Comparison of ENCODE assay signal across 8 cellular contexts in the genomic region with DNA sequence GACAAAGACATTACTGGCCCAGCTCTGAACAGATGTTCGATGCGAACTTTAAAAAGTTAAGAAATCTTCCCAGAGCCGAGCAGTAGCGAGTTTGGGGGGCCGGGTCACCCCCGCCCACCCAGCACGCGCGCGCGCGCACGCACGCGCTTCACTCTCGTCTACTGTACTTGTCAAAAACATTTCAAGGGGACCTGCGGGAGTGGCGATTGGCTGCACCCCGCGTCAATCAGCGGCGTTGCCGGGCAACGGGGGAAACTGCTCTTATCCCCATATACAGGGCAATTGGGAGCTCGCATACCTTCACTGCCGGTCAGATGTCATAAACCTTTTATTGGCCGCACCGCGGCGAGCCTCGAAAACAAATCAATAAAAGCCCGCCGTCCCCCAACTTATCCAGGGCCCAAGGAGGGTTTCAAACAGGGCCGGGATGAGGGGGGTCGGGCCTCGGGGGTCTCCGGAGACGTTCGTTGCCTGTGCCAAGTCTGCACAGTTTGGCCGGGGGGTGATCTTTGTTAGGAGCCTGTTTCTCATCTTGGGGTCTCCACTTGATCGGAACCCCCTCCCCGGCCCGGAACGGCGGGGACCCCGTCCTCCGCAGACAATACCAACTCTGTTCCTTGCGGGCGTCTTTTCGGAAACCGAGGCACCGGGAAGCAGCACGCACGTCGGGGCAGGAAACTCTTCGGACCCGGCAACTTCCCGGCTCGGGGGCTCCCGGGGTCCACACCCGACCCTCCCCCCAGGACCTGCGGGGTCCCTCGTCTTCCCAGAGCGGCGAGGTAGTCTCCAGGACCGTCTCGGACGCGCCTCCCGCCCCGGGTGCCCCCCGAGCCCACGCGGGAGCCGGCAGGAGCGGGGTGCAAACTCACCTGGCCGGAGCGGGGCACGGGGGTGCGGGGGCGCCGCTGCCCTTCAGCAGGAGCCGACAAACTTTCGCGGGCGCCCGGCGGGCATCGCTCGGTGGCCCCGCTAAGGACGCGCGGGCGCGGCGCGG. TPM values are rescaled to one million over a fixed set of nuclear protein-coding genes. Genes with fewer than 3 reads are reported as not detected.
DNase-seq lines count a peak whose midpoint lies in the region; ATAC-seq, FAIRE-seq and TF ChIP-seq lines count a peak whose summit lies in the region.

No MANE protein-coding gene starts in this region.

- H3K56ac ChIP-seq in H1 (replicated peaks; ENCODE audit: insufficient read length, low read depth, low read length): peak overlapping the region; percentile 65

- H3K4me3 ChIP-seq in CD8-positive, alpha-beta T cell (ENCODE audit: low read depth, low read length): peak overlapping the region; percentile 85
- H3K4me3 ChIP-seq in H1 (ENCODE audit: extremely low read depth in 1 of 4, insufficient read depth in 2 of 4, low read depth in 3 of 4, low read length in 4 of 4) (peak overlapping the region; percentile 74 to 91 (median 84)), mesenchymal stem cell (ENCODE audit: insufficient read depth in 1 of 2, low read depth in 1 of 2, low read length in 2 of 2) (peak overlapping the region; percentile 90 to 91)

- no peak for TF ChIP-seq CTCF in CD8-positive, alpha-beta T cell (IDR thresholded peaks at IDR 0.05)
- no peak for TF ChIP-seq CTCF in H1 (IDR thresholded peaks at IDR 0.05; ENCODE audit: control extremely low read depth in 1 of 3, insufficient read depth in 1 of 3, low read depth in 1 of 3, low read length in 3 of 3)

- peak overlapping the region; percentile 94 for H3K4me3 Mint-ChIP-seq in CD8-positive, alpha-beta T cell
- peak overlapping the region; percentile 83 for H3K4me3 Mint-ChIP-seq in activated CD8-positive, alpha-beta memory T cell treated with anti-CD3 and anti-CD28 coated beads, Interleukin-2, amount 10 ng/mL, durations not matched to agents 7 days and 5 days

- intact Hi-C loops in CD8-positive, alpha-beta T cell (cut with DNase I, micrococcal nuclease): loop anchor here (1.0 to 10.0 kb wide), 18 partner anchors 14 to 1421 kb away; partner anchors contain the start of genes CALM1 (in 1 of the 2), EML5 (in 1 of the 2), GALC (in 1 of the 2) and TDP1 (in 1 of the 2)

- peak overlapping the region; percentile 93 for H3K27ac Mint-ChIP-seq in CD8-positive, alpha-beta T cell
- H3K27ac Mint-ChIP-seq in activated CD8-positive, alpha-beta memory T cell treated with anti-CD3 and anti-CD28 coated beads, Interleukin-2, amount 10 ng/mL, durations not matched to agents 7 days and 5 days: peak overlapping the region; percentile 86

- H2BK15ac ChIP-seq in H1 (ENCODE audit: low read length) (no peak overlapping the region), mesenchymal stem cell (ENCODE audit: low read depth, poor library complexity, severe bottlenecking) (peak overlapping the region; percentile 23)

- 0 out of 4 replicates have a peak, but pooled peaks of 1 of the 2 experiments have one; percentile 1 for TF ChIP-seq RAD21 in H1 (IDR thresholded peaks at IDR 0.05 in 1 of 2, conservative IDR thresholded peaks at IDR 0.05 in 1 of 2; ENCODE audit: low read depth in 2 of 2, low read length in 2 of 2)

- peak overlapping the region; percentile 38 for H4K5ac ChIP-seq in H1 (ENCODE audit: insufficient read length, low read depth, low read length)

- H3K27me3 ChIP-seq in CD8-positive, alpha-beta T cell (ENCODE audit: insufficient read depth, low read length): no peaks in the 10 kb centered on the region
- no peaks in the 10 kb centered on the region for H3K27me3 ChIP-seq in H1 (replicated peaks in 1 of 4; ENCODE audit: control insufficient read depth in 3 of 4, extremely low read depth in 1 of 4, insufficient read depth in 3 of 4, low read length in 3 of 4)
- no peaks in the 10 kb centered on the region for H3K27me3 ChIP-seq in mesenchymal stem cell (ENCODE audit: control insufficient read depth in 1 of 2, insufficient read depth in 1 of 2, low read length in 2 of 2)

- POLR2A ChIA-PET in CD8-positive, alpha-beta T cell (lab: Charles Lee): interaction anchor here (0.7 to 1.1 kb wide), 4 partner anchors 9 to 47 kb away, joined by 3 to 4 read pairs (median 3); no protein-coding TSS in a partner anchor
- POLR2A ChIA-PET in H1 (lab: Charles Lee; ENCODE audit: partially characterized antibody): interaction anchor here (0.6 to 1.6 kb wide), 12 partner anchors 10 to 375 kb away, joined by 3 to 7 read pairs (median 3); no protein-coding TSS in a partner anchor

- H3K9ac ChIP-seq in H1 (replicated peaks in 1 of 4; ENCODE audit: extremely low read depth in 1 of 4, low read depth in 3 of 4, low read length in 3 of 4) (peak overlapping the region; percentile 67 to 87 (median 81); a peak in 6 of 7 replicates), mesenchymal stem cell (ENCODE audit: low read length) (peak overlapping the region; percentile 97)

- H3K4me1 Mint-ChIP-seq in CD8-positive, alpha-beta T cell (ENCODE audit: low read depth): peaks cover 57% of the 10 kb centered on the region
- H3K4me1 Mint-ChIP-seq in activated CD8-positive, alpha-beta memory T cell treated with anti-CD3 and anti-CD28 coated beads, Interleukin-2, amount 10 ng/mL, durations not matched to agents 7 days and 5 days: peaks cover 33% of the 10 kb centered on the region

- H3K36me3 ChIP-seq in CD8-positive, alpha-beta T cell (ENCODE audit: insufficient read depth, low read length): no peaks in the 10 kb centered on the region
- H3K36me3 ChIP-seq in H1 (ENCODE audit: control insufficient read depth in 2 of 4, insufficient read depth in 4 of 4, low read length in 3 of 4): peaks cover 2 to 17% (median 14%) of the 10 kb centered on the region in 4 experiments; a peak in 6 of 8 replicates
- H3K36me3 ChIP-seq in mesenchymal stem cell (ENCODE audit: control insufficient read depth in 1 of 2, insufficient read depth in 2 of 2, low read depth in 1 of 2, low read length in 2 of 2): peaks cover 6 to 15% of the 10 kb centered on the region in 2 experiments

- no peaks in the 10 kb centered on the region for H3K9me3 ChIP-seq in CD8-positive, alpha-beta T cell (ENCODE audit: low read length)
- H3K9me3 ChIP-seq in H1 (ENCODE audit: insufficient read depth in 2 of 2, low read depth in 1 of 2, low read length in 1 of 2) (peaks cover 5% of the 10 kb centered on the region in 2 experiments; a peak in 3 of 4 replicates), mesenchymal stem cell (ENCODE audit: control insufficient read depth, low read length) (no peaks in the 10 kb centered on the region)

- peaks cover 41 to 81% of the 10 kb centered on the region in 2 experiments for H3K79me2 ChIP-seq in H1 (ENCODE audit: control insufficient read depth in 1 of 2, insufficient read depth in 2 of 2, low read length in 2 of 2)

- H4K91ac ChIP-seq in H1 (replicated peaks; ENCODE audit: insufficient read length, low read length): no peak overlapping the region
- H4K91ac ChIP-seq in mesenchymal stem cell (ENCODE audit: low read length): peak overlapping the region; percentile 25

- H3K27ac ChIP-seq in CD8-positive, alpha-beta T cell (ENCODE audit: low read depth, low read length): peak overlapping the region; percentile 75
- H3K27ac ChIP-seq in H1 (ENCODE audit: low read depth, low read length) (peak overlapping the region; percentile 82), mesenchymal stem cell (ENCODE audit: low read length, poor library complexity, severe bottlenecking) (peak overlapping the region; percentile 71)

- no peaks in the 10 kb centered on the region for H3K9me3 Mint-ChIP-seq in CD8-positive, alpha-beta T cell
- no peaks in the 10 kb centered on the region for H3K9me3 Mint-ChIP-seq in activated CD8-positive, alpha-beta memory T cell treated with anti-CD3 and anti-CD28 coated beads, Interleukin-2, amount 10 ng/mL, durations not matched to agents 7 days and 5 days (ENCODE audit: low read depth)

- H2BK120ac ChIP-seq in H1 (replicated peaks; ENCODE audit: low read depth, low read length): no peak overlapping the region
- peak overlapping the region; percentile 85 for H2BK120ac ChIP-seq in mesenchymal stem cell (ENCODE audit: low read depth, low read length)

- 1% methylated on average over 63 of the region's 98 CpGs; no CpG with 5 or more reads in 1 of the 2 experiments for WGBS in H1 (ENCODE audit: extremely low coverage in 1 of 2, insufficient coverage in 1 of 2, insufficient read length in 1 of 2, insufficient replicate concordance in 2 of 2, low coverage in 1 of 2, low lambda C conversion rate in 2 of 2, missing lambda C conversion rate in 1 of 2), 2 experiments
- 1% methylated on average over 68 of the region's 98 CpGs for WGBS in mesenchymal stem cell

- H3K4me2 ChIP-seq in H1 (ENCODE audit: insufficient read depth in 1 of 2, low read depth in 2 of 2, low read length in 2 of 2) (peak overlapping the region; percentile 70 to 81), mesenchymal stem cell (ENCODE audit: low read length, poor library complexity, severe bottlenecking) (peak overlapping the region; percentile 95)

- H2AK5ac ChIP-seq in H1 (ENCODE audit: low read depth, low read length) (no peak overlapping the region), mesenchymal stem cell (ENCODE audit: low read length, severe bottlenecking) (no peak overlapping the region)

- DNase-seq in CD8-positive, alpha-beta T cell: peak; percentile 98 to 100 (median 99)
- DNase-seq in HS-27A (ENCODE audit: low read depth) (peak; percentile 95), H1 (ENCODE audit: low read depth in 1 of 2, low spot score in 2 of 2) (peak; percentile 91 to 100), mesenchymal stem cell (peak; percentile 98)
- peak; percentile 97 for DNase-seq in NK-92 treated with Interleukin-12 subunit alpha and Interleukin-12 subunit beta, amount 100 ng/mL, for 24 hours (lab: John Stamatoyannopoulos, UW)
- DNase-seq in activated CD8-positive, alpha-beta memory T cell treated with anti-CD3 and anti-CD28 coated beads, Interleukin-2, amount 10 ng/mL, durations not matched to agents 7 days and 5 days: peak; percentile 99
- DNase-seq in stimulated activated CD8-positive, alpha-beta memory T cell treated with anti-CD3 and anti-CD28 coated beads, Interleukin-12 subunit alpha, Interleukin-12 subunit beta, amount 100 ng/mL, for 24 hours (ENCODE audit: extremely low read depth): peak; percentile 94

- TF ChIP-seq POLR2A in H1 (IDR thresholded peaks at IDR 0.05; ENCODE audit: control extremely low read depth in 1 of 2, low read depth in 2 of 2, low read length in 2 of 2): peak in 1 of 2 experiments; percentile 49; a peak in 2 of 3 replicates

- peaks cover 5% of the 10 kb centered on the region; the same call in 1 of the 2 replicates for H3K23me2 ChIP-seq in H1 (ENCODE audit: low read depth, low read length)

- CTCF ChIA-PET in CD8-positive, alpha-beta T cell (lab: Charles Lee): interaction anchor here (1.1 to 2.3 kb wide), 4 partner anchors 14 to 483 kb away, joined by 3 to 5 read pairs (median 4); no protein-coding TSS in a partner anchor
- CTCF ChIA-PET in activated CD8-positive, alpha-beta memory T cell treated with anti-CD3 and anti-CD28 coated beads, Interleukin-2, amount 10 ng/mL, durations not matched to agents 7 days and 5 days (lab: Charles Lee): interaction anchor here (0.6 to 1.3 kb wide), 10 partner anchors 13 to 1512 kb away, joined by 3 to 6 read pairs (median 3); no protein-coding TSS in a partner anchor
- CTCF ChIA-PET in H1 (lab: Charles Lee; ENCODE audit: partially characterized antibody): interaction anchor here (1.2 kb wide), 1 partner anchor 50 kb away, joined by 7 read pairs; no protein-coding TSS in a partner anchor

- H4K8ac ChIP-seq in H1 (ENCODE audit: extremely low read depth, insufficient read depth, low read length) (peak overlapping the region; percentile 78; the same call in 1 of the 2 replicates), mesenchymal stem cell (ENCODE audit: low read length) (no peak overlapping the region)

- ATAC-seq in CD8-positive, alpha-beta T cell: peak; percentile 71
- peak; percentile 93 for ATAC-seq in GM19468 (IDR thresholded peaks at IDR 0.05; ENCODE audit: extremely low read depth, unreplicated experiment)
- ATAC-seq in activated CD8-positive, alpha-beta memory T cell treated with anti-CD3 and anti-CD28 coated beads, Interleukin-2, amount 10 ng/mL, durations not matched to agents 7 days and 5 days: peak; percentile 80

- TF ChIP-seq EP300 in H1 (IDR thresholded peaks at IDR 0.05; ENCODE audit: borderline replicate concordance in 1 of 2, low read depth in 2 of 2, low read length in 2 of 2): no peak

- H2AFZ ChIP-seq in H1 (ENCODE audit: low read length) (no peak overlapping the region), mesenchymal stem cell (ENCODE audit: low read depth, low read length) (peak overlapping the region; percentile 53)

- no peak overlapping the region for H2BK12ac ChIP-seq in H1 (ENCODE audit: low read depth, low read length)
- H2BK12ac ChIP-seq in mesenchymal stem cell (ENCODE audit: low read length in 2 of 2): peak overlapping the region; percentile 66 to 86

- no peak overlapping the region for H2BK5ac ChIP-seq in H1 (ENCODE audit: low read depth, low read length)
- H2BK5ac ChIP-seq in mesenchymal stem cell (ENCODE audit: low read depth, low read length, poor library complexity, severe bottlenecking): peak overlapping the region; percentile 66

- H3K23ac ChIP-seq in H1 (ENCODE audit: insufficient read length) (no peak overlapping the region), mesenchymal stem cell (ENCODE audit: low read length in 2 of 2) (peak overlapping the region in 1 of 2 experiments; percentile 69)

- H3K4ac ChIP-seq in H1 (replicated peaks; ENCODE audit: insufficient read length, low read depth, low read length): no peak overlapping the region
- peak overlapping the region in 1 of 2 experiments; percentile 86 for H3K4ac ChIP-seq in mesenchymal stem cell (ENCODE audit: low read depth in 1 of 2, low read length in 2 of 2)

- peaks cover 26% of the 10 kb centered on the region for H3K36me3 Mint-ChIP-seq in CD8-positive, alpha-beta T cell
- H3K36me3 Mint-ChIP-seq in activated CD8-positive, alpha-beta memory T cell treated with anti-CD3 and anti-CD28 coated beads, Interleukin-2, amount 10 ng/mL, durations not matched to agents 7 days and 5 days: peaks cover 16% of the 10 kb centered on the region

- peaks cover 30% of the 10 kb centered on the region for H3K4me1 ChIP-seq in CD8-positive, alpha-beta T cell (ENCODE audit: insufficient read depth, low read length)
- peaks cover 4 to 15% (median 9%) of the 10 kb centered on the region in 4 experiments for H3K4me1 ChIP-seq in H1 (replicated peaks in 1 of 4; ENCODE audit: control insufficient read depth in 3 of 4, insufficient read depth in 4 of 4, low read length in 3 of 4)
- peaks cover 15% of the 10 kb centered on the region for H3K4me1 ChIP-seq in mesenchymal stem cell (ENCODE audit: control insufficient read depth, insufficient read depth, low read depth, low read length)

- H3K14ac ChIP-seq in H1 (ENCODE audit: insufficient read length) (no peak overlapping the region), mesenchymal stem cell (ENCODE audit: low read length in 2 of 2) (peak overlapping the region in 1 of 2 experiments; percentile 88)

- no peak for FAIRE-seq in H1 (lab: Jason Lieb, UNC)

- no peaks in the 10 kb centered on the region for H3K27me3 Mint-ChIP-seq in CD8-positive, alpha-beta T cell (ENCODE audit: low read depth)
- no peaks in the 10 kb centered on the region for H3K27me3 Mint-ChIP-seq in activated CD8-positive, alpha-beta memory T cell treated with anti-CD3 and anti-CD28 coated beads, Interleukin-2, amount 10 ng/mL, durations not matched to agents 7 days and 5 days

- H4K20me1 ChIP-seq in H1 (replicated peaks in 1 of 2; ENCODE audit: control insufficient read depth in 1 of 2, insufficient read depth in 2 of 2, low read length in 2 of 2): peaks cover 2% of the 10 kb centered on the region in 2 experiments

- 0 out of 2 replicates have a peak, but pooled peaks cover 3% of the 10 kb centered on the region for H3K79me1 ChIP-seq in H1 (ENCODE audit: low read depth, low read length)
- H3K79me1 ChIP-seq in mesenchymal stem cell (replicated peaks; ENCODE audit: low read length, poor library complexity, severe bottlenecking): peaks cover 28% of the 10 kb centered on the region

- H2BK20ac ChIP-seq in H1 (ENCODE audit: low read length): no peak overlapping the region

- H3K18ac ChIP-seq in H1 (ENCODE audit: extremely low read depth, low read length) (no peak overlapping the region; the same call in 1 of the 2 replicates), mesenchymal stem cell (ENCODE audit: low read depth in 1 of 2, low read length in 2 of 2) (peak overlapping the region; percentile 33 to 87)

RNA-seq across cellular contexts. Expression of gene FOXN3, which starts 0.7 kb away (rescaled TPM):
- 100 to 1,000 TPM; 134 to 139 TPM for total RNA-seq in CD8-positive, alpha-beta T cell
- 100 to 1,000 TPM in 1 of 2 experiments, 10 to 100 TPM in 1; 85.6 to 103 TPM for total RNA-seq in activated CD8-positive, alpha-beta memory T cell treated with anti-CD3 and anti-CD28 coated beads, Interleukin-2, amount 10 ng/mL, durations not matched to agents 7 days and 5 days
- 165 and 178 TPM in 2 replicates for total RNA-seq in H1 (2021; fragmentation: NEBNext Ultra II Directional; extraction: Animal tissue kit (Norgen Biotek cat#: 25700))
- polyA plus RNA-seq in H1 (2011; rRNA removed): 52.6 and 76.3 TPM in 2 replicates
- 50.2 TPM for polyA plus RNA-seq in H1 (2011; cell fraction: cytosol; rRNA removed)
- polyA plus RNA-seq in H1 (2011; cell fraction: nucleus; rRNA removed): 191 TPM
- 51.0 to 70.0 TPM (median 65.0 TPM) in 4 replicates for polyA plus RNA-seq in H1 (2012, experiment 1 of 2)
- polyA plus RNA-seq in H1 (2012, experiment 2 of 2): 16.0 TPM
- 81.3 TPM for polyA plus RNA-seq in H1 (2013, experiment 1 of 2)
- polyA plus RNA-seq in H1 (2013, experiment 2 of 2): 76.7 TPM
- 259 and 262 TPM in 2 replicates for polyA minus RNA-seq in H1 (2011; rRNA and poly(A)+ RNA removed)
- polyA minus RNA-seq in H1 (2011; cell fraction: cytosol; rRNA and poly(A)+ RNA removed): 110 TPM
- 411 TPM for polyA minus RNA-seq in H1 (2011; cell fraction: nucleus; rRNA and poly(A)+ RNA removed)
- 28.2 TPM for polyA plus RNA-seq in mesenchymal stem cell (2013, experiment 1 of 2)
- 27.4 TPM for polyA plus RNA-seq in mesenchymal stem cell (2013, experiment 2 of 2)

Comparison
In these comparisons a context has a peak if more than half of its experiments do, and no peak if none do; other contexts are left out.
1. Peak in every context shown above with its lines: DNase-seq, ATAC-seq, H3K4me3 ChIP-seq and H3K27ac ChIP-seq.